ENCODE assay signal across 1 cellular context in genomic region chr9:133992780-133993634, GRCh38.
TF ChIP-seq lines count a peak whose summit lies in the region.

No MANE protein-coding gene starts in this region.

TF ChIP-seq in WTC11, 78 proteins besides CTCF, POLR2A, EP300 and RAD21 (continued from another document):
- TF ChIP-seq MAX (CRISPR knock-in tag; IDR thresholded peaks at IDR 0.05) (0 out of 2 replicates have a peak, but pooled peaks have one; percentile 55), ZNF138 (CRISPR knock-in tag; conservative IDR thresholded peaks at IDR 0.05) (no peak), HMGXB4 (CRISPR knock-in tag; IDR thresholded peaks at IDR 0.05) (peak; percentile 66; the same call in 1 of the 2 replicates), ATF6 (CRISPR knock-in tag; IDR thresholded peaks at IDR 0.05) (no peak), ZNF423 (CRISPR knock-in tag; IDR thresholded peaks at IDR 0.05) (no peak), NR2C2 (CRISPR knock-in tag; IDR thresholded peaks at IDR 0.05) (no peak), E2F4 (CRISPR knock-in tag; IDR thresholded peaks at IDR 0.05; ENCODE audit: borderline replicate concordance, low read depth) (no peak), ZBTB43 (CRISPR knock-in tag; IDR thresholded peaks at IDR 0.05) (no peak), TEAD4 (CRISPR knock-in tag; IDR thresholded peaks at IDR 0.05) (no peak), ATF1 (CRISPR knock-in tag; IDR thresholded peaks at IDR 0.05) (no peak), GABPB1 (CRISPR knock-in tag; IDR thresholded peaks at IDR 0.05) (peak; percentile 33; the same call in 1 of the 2 replicates), JAZF1 (CRISPR knock-in tag; IDR thresholded peaks at IDR 0.05) (no peak), RELA (CRISPR knock-in tag; IDR thresholded peaks at IDR 0.05; ENCODE audit: borderline replicate concordance) (no peak), TP53 (CRISPR knock-in tag; IDR thresholded peaks at IDR 0.05) (no peak), NFE2L1 (CRISPR knock-in tag; IDR thresholded peaks at IDR 0.05) (no peak), ZNF671 (CRISPR knock-in tag; IDR thresholded peaks at IDR 0.05) (no peak), ETV6 (CRISPR knock-in tag; IDR thresholded peaks at IDR 0.05) (0 out of 2 replicates have a peak, but pooled peaks have one; percentile 23), AR (CRISPR knock-in tag; IDR thresholded peaks at IDR 0.05) (no peak), ESRRA (CRISPR knock-in tag; IDR thresholded peaks at IDR 0.05; ENCODE audit: borderline replicate concordance) (peak; percentile 55; the same call in 1 of the 2 replicates)
